27 cellular contexts compared by ENCODE assay signal in the genomic region with DNA sequence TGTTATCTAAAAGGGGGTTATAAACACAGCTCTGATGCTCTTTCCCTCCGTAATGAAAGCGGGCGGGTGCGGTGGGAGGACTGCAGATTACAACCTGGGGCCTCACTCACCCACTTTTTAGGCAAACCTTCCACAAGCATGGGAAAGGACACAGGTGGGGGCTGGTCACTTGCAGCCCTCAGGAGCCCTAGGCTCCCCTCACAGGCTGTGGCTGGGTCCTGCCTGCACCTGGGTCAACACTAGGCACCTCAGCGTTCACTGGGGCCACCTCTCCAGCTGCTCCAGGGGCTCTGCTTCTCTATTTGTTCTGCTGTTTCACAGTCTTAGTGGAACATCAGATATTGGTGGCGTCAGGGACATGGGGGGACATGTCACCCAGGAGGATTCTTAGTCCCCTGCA. TPM values are rescaled to one million over a fixed set of nuclear protein-coding genes. Genes with fewer than 3 reads are reported as not detected.
DNase-seq lines count a peak whose midpoint lies in the region; ATAC-seq, FAIRE-seq and TF ChIP-seq lines count a peak whose summit lies in the region.
"Had no signal": no experiment of that assay in that cellular context is flagged by ENCODE, and none has a peak within 500 bp of the region (broad histone marks: within the 10 kb centered on the region; RNA-seq: fewer than 3 reads in every experiment).

No MANE protein-coding gene starts in this region.

- H3K4me2 ChIP-seq in mesenchymal stem cell (ENCODE audit: low read length, poor library complexity, severe bottlenecking) = no peak overlapping the region
- H3K4me2 ChIP-seq: BLaER1 had no signal

- H3K4me3 ChIP-seq in body of pancreas (no peak overlapping the region), mesenchymal stem cell (ENCODE audit: insufficient read depth in 1 of 2, low read depth in 1 of 2, low read length in 2 of 2) (no peak overlapping the region), pancreas (no peak overlapping the region), prostate gland (no peak overlapping the region)
- H3K4me3 ChIP-seq: BLaER1, GM12878 had no signal

- no peak overlapping the region for H3K14ac ChIP-seq in mesenchymal stem cell (ENCODE audit: low read length in 2 of 2)

- H2BK15ac ChIP-seq in mesenchymal stem cell (ENCODE audit: low read depth, poor library complexity, severe bottlenecking) = no peak overlapping the region

- no peak overlapping the region for H3K9ac ChIP-seq in mesenchymal stem cell (ENCODE audit: low read length)
- H3K9ac ChIP-seq: BLaER1 had no signal

- no peak for FAIRE-seq in pancreas (lab: Jason Lieb, UNC)
- FAIRE-seq: A204.1, GM12878, GM12892, GM18507, GM19239 had no signal

- no peak for TF ChIP-seq POLR2A in body of pancreas (IDR thresholded peaks at IDR 0.05)
- no peak for TF ChIP-seq POLR2A in prostate gland (IDR thresholded peaks at IDR 0.05)

- DNase-seq in body of pancreas (peak in 3 of 4 donors; percentile 43 to 73 (median 72)), mesenchymal stem cell (no peak), pancreas (peak in 4 of 6 donors; percentile 41 to 58 (median 50)), prostate gland (ENCODE audit: low spot score) (no peak), NCI-H2227 treated with DMSO at 0.1 percent for 48 hours (lab: John Stamatoyannopoulos, UW) (no peak)
- DNase-seq: 8988T; ACHN; BE2C; C1 segment of cervical spinal cord; CD4-positive, alpha-beta memory T cell; CD4-positive, CD25-positive, alpha-beta regulatory T cell; CD8-positive, alpha-beta memory T cell; COR-L47; DMS 273 treated with DMSO at 0.1 percent for 48 hours; DMS153; DMS53; DMS79; DND-41; GDM1 had no signal

- no peak overlapping the region for H3K4ac ChIP-seq in mesenchymal stem cell (ENCODE audit: low read depth in 1 of 2, low read length in 2 of 2)

- H3K36me3 ChIP-seq in body of pancreas (replicated peaks in 1 of 2; ENCODE audit: insufficient read depth in 1 of 2, low read depth in 2 of 2) (no peaks in the 10 kb centered on the region), mesenchymal stem cell (ENCODE audit: control insufficient read depth in 1 of 2, insufficient read depth in 2 of 2, low read depth in 1 of 2, low read length in 2 of 2) (no peaks in the 10 kb centered on the region), pancreas (no peaks in the 10 kb centered on the region), prostate gland (no peaks in the 10 kb centered on the region)
- H3K36me3 ChIP-seq: BE2C, BLaER1 had no signal

- H3K4me1 ChIP-seq in body of pancreas (peaks cover 19% of the 10 kb centered on the region), mesenchymal stem cell (ENCODE audit: control insufficient read depth, insufficient read depth, low read depth, low read length) (peaks cover 31% of the 10 kb centered on the region), pancreas (peaks cover 14 to 30% (median 27%) of the 10 kb centered on the region in 3 donors), prostate gland (replicated peaks) (no peaks in the 10 kb centered on the region)

- H3K27ac ChIP-seq in body of pancreas (peak overlapping the region in 3 of 4 donors; percentile 18 to 69 (median 27)), mesenchymal stem cell (ENCODE audit: low read length, poor library complexity, severe bottlenecking) (no peak overlapping the region), pancreas (no peak overlapping the region), prostate gland (no peak overlapping the region)
- H3K27ac ChIP-seq: BLaER1 had no signal

- H3K9me3 ChIP-seq in body of pancreas = no peaks in the 10 kb centered on the region
- no peaks in the 10 kb centered on the region for H3K9me3 ChIP-seq in mesenchymal stem cell (ENCODE audit: control insufficient read depth, low read length)
- no peaks in the 10 kb centered on the region for H3K9me3 ChIP-seq in pancreas
- H3K9me3 ChIP-seq in prostate gland = no peaks in the 10 kb centered on the region
- H3K9me3 ChIP-seq: BE2C, BLaER1 had no signal

- H3K23ac ChIP-seq in mesenchymal stem cell (ENCODE audit: low read length in 2 of 2) = no peak overlapping the region

- H3K18ac ChIP-seq in mesenchymal stem cell (ENCODE audit: low read depth in 1 of 2, low read length in 2 of 2) = no peak overlapping the region

- H3K27me3 ChIP-seq in body of pancreas (no peaks in the 10 kb centered on the region), mesenchymal stem cell (ENCODE audit: control insufficient read depth in 1 of 2, insufficient read depth in 1 of 2, low read length in 2 of 2) (peaks cover 30 to 56% of the 10 kb centered on the region in 2 experiments), pancreas (no peaks in the 10 kb centered on the region), prostate gland (replicated peaks; ENCODE audit: insufficient read depth) (no peaks in the 10 kb centered on the region)
- H3K27me3 ChIP-seq: BE2C, BLaER1 had no signal

- no peak overlapping the region for H2BK12ac ChIP-seq in mesenchymal stem cell (ENCODE audit: low read length in 2 of 2)

- no peak overlapping the region for H4K8ac ChIP-seq in mesenchymal stem cell (ENCODE audit: low read length)

- peak overlapping the region; percentile 55 for H2AK5ac ChIP-seq in mesenchymal stem cell (ENCODE audit: low read length, severe bottlenecking)

- 37 to 61% methylated on average over 4 to 6 of the region's 6 CpGs for WGBS in body of pancreas, 2 donors
- WGBS in mesenchymal stem cell = 83% methylated on average over 6 of the region's 6 CpGs
- 43 to 58% methylated on average over 6 of the region's 6 CpGs for WGBS in pancreas, 2 donors
- 93% methylated on average over 6 of the region's 6 CpGs for WGBS in prostate gland

- H2BK120ac ChIP-seq in mesenchymal stem cell (ENCODE audit: low read depth, low read length) = no peak overlapping the region

- no peak overlapping the region for H2AFZ ChIP-seq in mesenchymal stem cell (ENCODE audit: low read depth, low read length)

- H2BK5ac ChIP-seq in mesenchymal stem cell (ENCODE audit: low read depth, low read length, poor library complexity, severe bottlenecking) = no peak overlapping the region

- ATAC-seq in body of pancreas (no peak), pancreas (peak; percentile 14 to 58 (median 51)), GM18867 (IDR thresholded peaks at IDR 0.05; ENCODE audit: unreplicated experiment) (no peak)
- ATAC-seq: GM12878 had no signal

- no peaks in the 10 kb centered on the region for H3K79me1 ChIP-seq in mesenchymal stem cell (replicated peaks; ENCODE audit: low read length, poor library complexity, severe bottlenecking)

- no peak overlapping the region for H4K91ac ChIP-seq in mesenchymal stem cell (ENCODE audit: low read length)

- intact Hi-C loops in body of pancreas (cut with DNase I) (no loop called here), pancreas (cut with DNase I) (no loop called here), prostate gland (cut with DNase I) (no loop called here)

- no peak for TF ChIP-seq CTCF in body of pancreas (IDR thresholded peaks at IDR 0.05)
- no peak for TF ChIP-seq CTCF in pancreas (IDR thresholded peaks at IDR 0.05)
- no peak for TF ChIP-seq CTCF in prostate gland (IDR thresholded peaks at IDR 0.05)

RNA-seq across cellular contexts. Expression of gene TMEM115, which starts 30.0 kb away (rescaled TPM):
- total RNA-seq in body of pancreas (10 to 100 TPM; 39.4 to 54.1 TPM), pancreas (10 to 100 TPM; 13.8 to 22.3 (median 16.1) TPM), prostate gland (10 to 100 TPM; 73.0 to 76.7 TPM)
- polyA plus RNA-seq in mesenchymal stem cell (2013, experiment 1 of 2) = 49.2 TPM
- polyA plus RNA-seq in mesenchymal stem cell (2013, experiment 2 of 2) = 49.8 TPM
- polyA plus RNA-seq in pancreas = 10 to 100 TPM; 25.0 to 29.2 TPM

RNA-seq across cellular contexts. Expression of gene CYB561D2, which starts 38.7 kb away (rescaled TPM):
- total RNA-seq in body of pancreas (10 to 100 TPM; 11.4 to 29.0 TPM), pancreas (10 to 100 TPM in 4 of 6 donors, 1 to 10 TPM in 2; 8.6 to 14.2 (median 12.8) TPM), prostate gland (10 to 100 TPM; 33.2 to 39.9 TPM)
- polyA plus RNA-seq in mesenchymal stem cell (2013, experiment 1 of 2) = 13.5 TPM
- polyA plus RNA-seq in mesenchymal stem cell (2013, experiment 2 of 2) = 13.5 TPM
- 10 to 100 TPM; 15.3 to 30.4 TPM for polyA plus RNA-seq in pancreas

RNA-seq across cellular contexts. Expression of gene NPRL2, which starts 38.8 kb away (rescaled TPM):
- total RNA-seq in body of pancreas (10 to 100 TPM; 27.0 to 30.9 TPM), pancreas (10 to 100 TPM; 17.1 to 29.2 (median 18.6) TPM), prostate gland (10 to 100 TPM; 22.8 to 32.1 TPM)
- polyA plus RNA-seq in mesenchymal stem cell (2013, experiment 1 of 2) = 10.6 TPM
- 9.1 TPM for polyA plus RNA-seq in mesenchymal stem cell (2013, experiment 2 of 2)
- 10 to 100 TPM; 40.9 to 41.8 TPM for polyA plus RNA-seq in pancreas

RNA-seq across cellular contexts. Expression of gene ZMYND10, which starts 43.8 kb away (rescaled TPM):
- total RNA-seq in body of pancreas (1 to 10 TPM; 1.3 to 2.3 TPM), pancreas (1 to 10 TPM in 3 of 6 donors, under 1 TPM in 3; 0.35 to 1.3 (median 1.1) TPM), prostate gland (10 to 100 TPM in 1 of 2 donors, 1 to 10 TPM in 1; 1.6 to 41.9 TPM)
- 0.48 TPM for polyA plus RNA-seq in mesenchymal stem cell (2013, experiment 1 of 2)
- polyA plus RNA-seq in mesenchymal stem cell (2013, experiment 2 of 2) = 0.79 TPM
- 1 to 10 TPM; 5.1 to 8.3 TPM for polyA plus RNA-seq in pancreas
- total RNA-seq: G401 had no signal
- polyA plus RNA-seq: CD4-positive, alpha-beta memory T cell had no signal

RNA-seq across cellular contexts. Expression of gene RASSF1, which starts 48.7 kb away (rescaled TPM):
- 10 to 100 TPM; 26.7 to 30.0 TPM for total RNA-seq in body of pancreas
- polyA plus RNA-seq in mesenchymal stem cell (2013, experiment 1 of 2) = 12.3 TPM
- 12.4 TPM for polyA plus RNA-seq in mesenchymal stem cell (2013, experiment 2 of 2)
- 10 to 100 TPM; 10.3 to 23.0 (median 12.2) TPM for total RNA-seq in pancreas
- polyA plus RNA-seq in pancreas = 10 to 100 TPM; 17.5 to 29.5 TPM
- total RNA-seq in prostate gland = 10 to 100 TPM; 23.8 to 36.6 TPM

Comparison
In these comparisons a context has a peak if more than half of its experiments do, and no peak if none do; other contexts are left out.
1. ATAC-seq: peak in pancreas (4 of 4); none in body of pancreas (single experiment) and GM18867 (single experiment).
2. DNase-seq: peak in body of pancreas (3 of 4) and pancreas (4 of 6); none in mesenchymal stem cell (single experiment), prostate gland (single experiment) and NCI-H2227 treated with DMSO at 0.1 percent for 48 hours (single experiment).
3. H3K27ac ChIP-seq: peak in body of pancreas (3 of 4); none in mesenchymal stem cell (single experiment), pancreas (0 of 4) and prostate gland (0 of 2).